ENCODE assay signal across 1 cellular context in the genomic region with DNA sequence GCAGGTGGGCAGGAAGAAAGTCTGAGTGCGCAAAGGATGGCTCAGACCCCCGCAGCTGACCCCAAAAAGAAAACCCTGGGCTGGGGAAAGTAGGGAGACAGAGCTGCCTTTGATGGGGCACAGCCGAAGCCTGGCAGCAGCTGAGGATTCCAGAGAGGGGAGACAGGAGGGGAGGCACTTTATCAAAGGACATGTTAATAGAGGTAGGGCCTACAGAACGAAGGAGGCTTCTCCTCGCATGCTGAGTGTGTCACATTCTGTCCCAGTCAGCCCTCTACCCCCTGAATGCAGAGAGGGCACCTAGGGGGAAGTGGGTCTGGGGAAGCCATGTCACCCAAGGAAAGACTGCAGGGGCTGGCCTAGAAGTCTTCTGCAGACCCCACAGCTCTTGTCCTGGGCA.
TF ChIP-seq lines count a peak whose summit lies in the region.

No MANE protein-coding gene starts in this region.

TF ChIP-seq in SK-N-SH treated with all-trans-retinoic acid at 6 μM for 48 hours, 23 proteins besides CTCF, POLR2A, EP300 and RAD21:
- TF ChIP-seq ZNF70 (CRISPR knock-in tag; IDR thresholded peaks at IDR 0.05) = peak; percentile 95
